In the genomic region with DNA sequence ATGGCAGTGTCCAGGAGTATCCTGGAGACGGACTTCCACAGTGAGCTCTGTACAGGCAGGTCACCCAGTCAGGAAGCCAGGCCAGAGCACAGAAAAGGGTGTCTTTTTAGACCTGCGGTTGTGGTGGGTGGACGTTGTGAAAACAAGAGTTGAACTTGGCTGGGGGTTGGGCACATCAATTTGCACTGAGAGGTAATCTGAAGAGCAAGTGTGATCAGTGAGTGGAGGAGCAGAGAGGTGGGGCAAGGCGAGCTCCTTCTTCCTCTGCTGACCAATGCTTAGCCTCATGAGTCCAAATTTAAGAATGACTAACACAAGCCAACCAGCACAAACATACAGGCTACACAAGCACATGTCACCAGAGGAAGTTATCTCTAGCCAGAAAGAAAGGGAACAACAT, we compare ENCODE assay signal across 19 cellular contexts.
"Had no signal": no experiment of that assay in that cellular context is flagged by ENCODE, and none has a peak within 500 bp of the region (broad histone marks: within the 10 kb centered on the region; RNA-seq: fewer than 3 reads in every experiment).

No MANE protein-coding gene starts in this region.

- H3K27me3 ChIP-seq: brain microvascular endothelial cell, neutrophil had no signal

- H3K27ac ChIP-seq: brain microvascular endothelial cell, heart right ventricle, neutrophil, skin epidermis, thoracic aorta, WERI-Rb-1 had no signal

- H3K4me3 Mint-ChIP-seq: activated CD8-positive, alpha-beta T cell treated with anti-CD3 and anti-CD28 coated beads, Interleukin-2, amount 10 ng/mL, durations not matched to agents 7 days and 5 days; activated naive CD4-positive, alpha-beta T cell treated with anti-CD3 and anti-CD28 coated beads for 36 hours; activated naive CD8-positive, alpha-beta T cell treated with anti-CD3 and anti-CD28 coated beads for 36 hours; nephron progenitor cell; T-helper 1 cell treated with Interleukin-12 subunit alpha and Interleukin-12 subunit beta and Interleukin-4 antibody, amounts not matched to agents 30 μg/mL and 1 μg/mL, for 36 hours had no signal

- H3K9me3 ChIP-seq: neutrophil, thoracic aorta had no signal

- H3K27ac Mint-ChIP-seq: activated CD8-positive, alpha-beta T cell treated with anti-CD3 and anti-CD28 coated beads, Interleukin-2, amount 10 ng/mL, durations not matched to agents 7 days and 5 days; activated naive CD4-positive, alpha-beta T cell treated with anti-CD3 and anti-CD28 coated beads for 36 hours; nephron progenitor cell; T-helper 1 cell treated with Interleukin-12 subunit alpha and Interleukin-12 subunit beta and Interleukin-4 antibody, amounts not matched to agents 30 μg/mL and 1 μg/mL, for 36 hours had no signal

- DNase-seq: activated CD4-positive, alpha-beta T cell treated with anti-CD3 and anti-CD28 coated beads for 48 hours; activated CD8-positive, alpha-beta T cell treated with anti-CD3 and anti-CD28 coated beads, Interleukin-2, amount 10 ng/mL, durations not matched to agents 7 days and 5 days; activated naive CD4-positive, alpha-beta T cell treated with anti-CD3 and anti-CD28 coated beads for 36 hours; activated naive CD8-positive, alpha-beta T cell treated with anti-CD3 and anti-CD28 coated beads for 36 hours; brain microvascular endothelial cell; caudate nucleus; heart right ventricle; kidney glomerular epithelial cell; nephron progenitor cell; stimulated activated CD4-positive, alpha-beta T cell treated with anti-CD3 and anti-CD28 coated beads, Interleukin-12 subunit alpha, Interleukin-12 subunit beta, amount 100 ng/mL, for 4 hours; stimulated activated CD4-positive, alpha-beta T cell treated with anti-CD3 and anti-CD28 coated beads, Interleukin-4, amount 100 ng/mL, for 1 hour; stimulated activated naive CD8-positive, alpha-beta T cell treated with anti-CD3 and anti-CD28 coated beads, Interleukin-15, Interleukin-2, amounts not matched to agents 100 U/mL and 50 U/mL, for 24 hours; T-helper 9 cell; trophoblast cell; WERI-Rb-1 had no signal

- H3K4me1 ChIP-seq: heart right ventricle had no signal

- H3K4me3 ChIP-seq: heart right ventricle, skin epidermis, thoracic aorta had no signal

- H3K36me3 Mint-ChIP-seq: activated naive CD8-positive, alpha-beta T cell treated with anti-CD3 and anti-CD28 coated beads for 36 hours had no signal

- H3K4me1 Mint-ChIP-seq: activated naive CD8-positive, alpha-beta T cell treated with anti-CD3 and anti-CD28 coated beads for 36 hours had no signal

- H3K36me3 ChIP-seq: brain microvascular endothelial cell, heart right ventricle, neutrophil, thoracic aorta, WERI-Rb-1 had no signal
